Comparison of ENCODE assay signal across 8 cellular contexts in the genomic region with DNA sequence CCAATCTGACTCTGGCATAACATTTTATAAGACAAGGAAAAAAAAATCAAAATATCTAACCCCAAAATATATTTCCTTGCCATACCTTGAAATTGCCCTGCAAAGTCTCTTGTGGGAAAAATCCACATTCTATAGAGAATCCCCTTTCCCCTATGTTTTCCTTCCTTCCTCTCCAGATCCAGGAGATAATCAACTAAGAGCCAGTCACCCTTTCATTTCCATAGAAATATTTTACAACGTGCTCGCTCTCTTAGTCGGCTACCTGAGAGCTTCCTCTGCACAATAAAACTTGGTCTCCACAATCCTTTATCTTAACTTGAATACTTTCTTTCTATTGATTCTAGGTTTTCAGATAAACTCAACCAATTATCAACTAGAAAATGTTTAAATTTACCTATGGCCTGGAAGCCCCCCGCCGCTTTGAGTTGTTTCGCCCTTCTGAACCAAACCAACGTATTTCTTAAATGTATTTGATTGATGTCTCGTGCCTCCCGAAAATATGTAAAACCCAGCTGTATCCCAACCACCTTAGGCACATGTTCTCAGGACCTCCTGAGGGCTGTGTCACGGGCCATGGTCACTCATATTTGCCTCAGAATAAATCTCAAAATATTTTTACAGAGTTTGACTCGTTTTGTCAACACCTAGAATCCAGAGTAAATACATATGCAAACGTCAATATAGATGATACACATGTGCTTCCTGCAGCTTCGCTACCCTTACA. TPM values are rescaled to one million over a fixed set of nuclear protein-coding genes. Genes with fewer than 3 reads are reported as not detected.
DNase-seq lines count a peak whose midpoint lies in the region; ATAC-seq, FAIRE-seq and TF ChIP-seq lines count a peak whose summit lies in the region.

No MANE protein-coding gene starts in this region.

- CTCF ChIA-PET in CD4-positive, alpha-beta memory T cell (lab: Charles Lee; ENCODE audit: partially characterized antibody) = interaction anchor here (1.2 to 2.0 kb wide), 2 partner anchors 46 to 531 kb away, joined by 3 to 6 read pairs; a partner anchor contains a TSS
- CTCF ChIA-PET in H1 (lab: Charles Lee; ENCODE audit: partially characterized antibody) = interaction anchor here (0.7 to 3.1 kb wide), 8 partner anchors 10 to 321 kb away, joined by 3 to 7 read pairs (median 4); no protein-coding TSS in a partner anchor

- H3K23ac ChIP-seq in H1 (ENCODE audit: insufficient read length) = no peak overlapping the region

- H2AFZ ChIP-seq in H1 (ENCODE audit: low read length) (no peak overlapping the region), neural progenitor cell (replicated peaks) (peak overlapping the region; percentile 65)

- no peak overlapping the region for H4K91ac ChIP-seq in H1 (replicated peaks; ENCODE audit: insufficient read length, low read length)

- no peak overlapping the region for H3K4ac ChIP-seq in H1 (replicated peaks; ENCODE audit: insufficient read length, low read depth, low read length)

- H3K27me3 Mint-ChIP-seq in CD4-positive, alpha-beta memory T cell = no peaks in the 10 kb centered on the region
- H3K27me3 Mint-ChIP-seq in neural progenitor cell (ENCODE audit: insufficient read depth, low read depth) = peaks cover 3% of the 10 kb centered on the region

- DNase-seq in CD4-positive, alpha-beta memory T cell = peak in 1 of 5 donors; percentile 4
- DNase-seq in NT2/D1 (ENCODE audit: low read depth, low spot score) = no peak
- no peak for DNase-seq in H1 (ENCODE audit: low read depth in 1 of 2, low spot score in 2 of 2)
- DNase-seq in neural progenitor cell (ENCODE audit: low spot score) = no peak
- no peak for DNase-seq in NCI-H510A treated with DMSO at 0.1 percent for 48 hours (lab: John Stamatoyannopoulos, UW)
- no peak for DNase-seq in DMS153 treated with DMSO at 0.1 percent for 48 hours (lab: John Stamatoyannopoulos, UW; ENCODE audit: unreplicated experiment)

- H2AK5ac ChIP-seq in H1 (ENCODE audit: low read depth, low read length) = no peak overlapping the region

- no peak overlapping the region for H3K56ac ChIP-seq in H1 (replicated peaks; ENCODE audit: insufficient read length, low read depth, low read length)

- no peaks in the 10 kb centered on the region for H3K9me3 Mint-ChIP-seq in CD4-positive, alpha-beta memory T cell
- H3K9me3 Mint-ChIP-seq in neural progenitor cell = no peaks in the 10 kb centered on the region

- no peaks in the 10 kb centered on the region; the same call in 1 of the 2 replicates for H3K79me1 ChIP-seq in H1 (ENCODE audit: low read depth, low read length)

- FAIRE-seq in H1 (lab: Jason Lieb, UNC) = no peak

- no peaks in the 10 kb centered on the region for H3K9me3 ChIP-seq in CD4-positive, alpha-beta memory T cell (ENCODE audit: control insufficient read depth in 1 of 2, low read length in 2 of 2)
- H3K9me3 ChIP-seq in NT2/D1 (ENCODE audit: insufficient read depth, low read length) (no peaks in the 10 kb centered on the region), H1 (ENCODE audit: insufficient read depth in 2 of 2, low read depth in 1 of 2, low read length in 1 of 2) (no peaks in the 10 kb centered on the region), neural progenitor cell (ENCODE audit: low read depth) (no peaks in the 10 kb centered on the region)

- H3K36me3 ChIP-seq in CD4-positive, alpha-beta memory T cell (ENCODE audit: insufficient read depth, low read length) = no peaks in the 10 kb centered on the region
- H3K36me3 ChIP-seq in NT2/D1 (ENCODE audit: insufficient read depth, insufficient read length, low read length) (peaks cover 9% of the 10 kb centered on the region), H1 (ENCODE audit: control insufficient read depth in 2 of 4, insufficient read depth in 4 of 4, low read length in 3 of 4) (no peaks in the 10 kb centered on the region), neural progenitor cell (no peaks in the 10 kb centered on the region)

- TF ChIP-seq POLR2A in H1 (IDR thresholded peaks at IDR 0.05; ENCODE audit: control extremely low read depth in 1 of 2, low read depth in 2 of 2, low read length in 2 of 2) = no peak

- peak overlapping the region; percentile 84 to 96 (median 92) for H3K27ac Mint-ChIP-seq in CD4-positive, alpha-beta memory T cell
- peak overlapping the region; percentile 91 for H3K27ac Mint-ChIP-seq in neural progenitor cell

- H2BK12ac ChIP-seq in H1 (ENCODE audit: low read depth, low read length) = no peak overlapping the region

- H3K79me2 ChIP-seq in H1 (ENCODE audit: control insufficient read depth in 1 of 2, insufficient read depth in 2 of 2, low read length in 2 of 2) (peaks cover 34 to 54% of the 10 kb centered on the region in 2 experiments), neural progenitor cell (ENCODE audit: low read depth) (peaks cover 58% of the 10 kb centered on the region)

- ATAC-seq in esophagus mucosa (no peak), HG03175 (IDR thresholded peaks at IDR 0.05; ENCODE audit: unreplicated experiment) (no peak)

- H3K14ac ChIP-seq in H1 (ENCODE audit: insufficient read length) = no peak overlapping the region

- H3K4me3 ChIP-seq in CD4-positive, alpha-beta memory T cell (ENCODE audit: low read length in 2 of 2) = peak overlapping the region; percentile 98 to 99
- H3K4me3 ChIP-seq in NT2/D1 (ENCODE audit: insufficient read length, low read depth) = peak overlapping the region; percentile 94
- peak overlapping the region; percentile 78 to 96 (median 90) for H3K4me3 ChIP-seq in H1 (ENCODE audit: extremely low read depth in 1 of 4, insufficient read depth in 2 of 4, low read depth in 3 of 4, low read length in 4 of 4)
- H3K4me3 ChIP-seq in neural progenitor cell = peak overlapping the region; percentile 82

- no peaks in the 10 kb centered on the region for H3K27me3 ChIP-seq in CD4-positive, alpha-beta memory T cell (ENCODE audit: insufficient read depth, low read length)
- H3K27me3 ChIP-seq in NT2/D1 (ENCODE audit: insufficient read depth, insufficient read length) = no peaks in the 10 kb centered on the region
- H3K27me3 ChIP-seq in H1 (replicated peaks in 1 of 4; ENCODE audit: control insufficient read depth in 3 of 4, extremely low read depth in 1 of 4, insufficient read depth in 3 of 4, low read length in 3 of 4) = no peaks in the 10 kb centered on the region
- no peaks in the 10 kb centered on the region for H3K27me3 ChIP-seq in neural progenitor cell

- no peak for TF ChIP-seq RAD21 in H1 (IDR thresholded peaks at IDR 0.05 in 1 of 2, conservative IDR thresholded peaks at IDR 0.05 in 1 of 2; ENCODE audit: low read depth in 2 of 2, low read length in 2 of 2)

- H3K4me1 ChIP-seq in CD4-positive, alpha-beta memory T cell (ENCODE audit: insufficient read depth, low read length) = peaks cover 27% of the 10 kb centered on the region
- H3K4me1 ChIP-seq in NT2/D1 (ENCODE audit: insufficient read depth, insufficient read length) (peaks cover 3% of the 10 kb centered on the region), H1 (replicated peaks in 1 of 4; ENCODE audit: control insufficient read depth in 3 of 4, insufficient read depth in 4 of 4, low read length in 3 of 4) (peaks cover 5 to 9% (median 6%) of the 10 kb centered on the region in 4 experiments; a peak in 4 of 7 replicates), neural progenitor cell (peaks cover 15% of the 10 kb centered on the region)

- peak overlapping the region; percentile 92 to 99 (median 97) for H3K4me3 Mint-ChIP-seq in CD4-positive, alpha-beta memory T cell
- H3K4me3 Mint-ChIP-seq in neural progenitor cell = peak overlapping the region; percentile 98

- H3K4me1 Mint-ChIP-seq in CD4-positive, alpha-beta memory T cell = peaks cover 33 to 58% (median 42%) of the 10 kb centered on the region in 4 donors
- H3K4me1 Mint-ChIP-seq in neural progenitor cell = peaks cover 45% of the 10 kb centered on the region

- H4K8ac ChIP-seq in H1 (ENCODE audit: extremely low read depth, insufficient read depth, low read length) = no peak overlapping the region

- peaks cover 1 to 7% of the 10 kb centered on the region in 2 donors for H3K36me3 Mint-ChIP-seq in CD4-positive, alpha-beta memory T cell
- H3K36me3 Mint-ChIP-seq in neural progenitor cell = peaks cover 19% of the 10 kb centered on the region

- H4K20me1 ChIP-seq in H1 (replicated peaks in 1 of 2; ENCODE audit: control insufficient read depth in 1 of 2, insufficient read depth in 2 of 2, low read length in 2 of 2) (peaks cover 2 to 19% of the 10 kb centered on the region in 2 experiments), neural progenitor cell (ENCODE audit: low read depth) (peaks cover 50% of the 10 kb centered on the region)

- TF ChIP-seq CTCF in H1 (IDR thresholded peaks at IDR 0.05; ENCODE audit: control extremely low read depth in 1 of 3, insufficient read depth in 1 of 3, low read depth in 1 of 3, low read length in 3 of 3) = no peak
- TF ChIP-seq CTCF in neural progenitor cell (IDR thresholded peaks at IDR 0.05) = no peak

- peak overlapping the region; percentile 64 to 82 for H3K4me2 ChIP-seq in H1 (ENCODE audit: insufficient read depth in 1 of 2, low read depth in 2 of 2, low read length in 2 of 2)
- H3K4me2 ChIP-seq in neural progenitor cell = peak overlapping the region; percentile 85

- H2BK120ac ChIP-seq in H1 (replicated peaks; ENCODE audit: low read depth, low read length) = no peak overlapping the region

- peaks cover 5% of the 10 kb centered on the region; the same call in 1 of the 2 replicates for H3K23me2 ChIP-seq in H1 (ENCODE audit: low read depth, low read length)

- TF ChIP-seq EP300 in H1 (IDR thresholded peaks at IDR 0.05; ENCODE audit: borderline replicate concordance in 1 of 2, low read depth in 2 of 2, low read length in 2 of 2) = no peak

- peak overlapping the region; percentile 96; the same call in 1 of the 2 replicates for H2BK5ac ChIP-seq in H1 (ENCODE audit: low read depth, low read length)

- POLR2A ChIA-PET in CD4-positive, alpha-beta memory T cell (lab: Charles Lee; ENCODE audit: partially characterized antibody) = interaction anchor here (1.1 to 1.9 kb wide), 11 partner anchors 8 to 485 kb away, joined by 3 to 11 read pairs (median 5); a partner anchor contains a TSS
- POLR2A ChIA-PET in H1 (lab: Charles Lee; ENCODE audit: partially characterized antibody) = interaction anchor here (0.7 to 2.5 kb wide), 11 partner anchors 8 to 97 kb away, joined by 3 to 20 read pairs (median 4); a partner anchor contains a TSS

- H2BK15ac ChIP-seq in H1 (ENCODE audit: low read length) = 0 out of 2 replicates have a peak overlapping the region, but pooled peaks have one; percentile 2

- intact Hi-C loops in CD4-positive, alpha-beta memory T cell (cut with micrococcal nuclease) = loop anchor here (2.0 kb wide), 1 partner anchor 81 kb away; no protein-coding TSS in a partner anchor

- H4K5ac ChIP-seq in H1 (ENCODE audit: insufficient read length, low read depth, low read length) = peak overlapping the region; percentile 80

- peaks cover 10% of the 10 kb centered on the region for H3F3A ChIP-seq in neural progenitor cell (ENCODE audit: low read depth)

- peak overlapping the region; percentile 83 for H3K18ac ChIP-seq in H1 (ENCODE audit: extremely low read depth, low read length)

- no peak overlapping the region for H2BK20ac ChIP-seq in H1 (ENCODE audit: low read length)

- peak overlapping the region; percentile 95 for H3K9ac ChIP-seq in NT2/D1 (ENCODE audit: insufficient read length, low read depth)
- peak overlapping the region in 3 of 4 experiments; percentile 83 to 90 (median 84); a peak in 6 of 7 replicates for H3K9ac ChIP-seq in H1 (replicated peaks in 1 of 4; ENCODE audit: extremely low read depth in 1 of 4, low read depth in 3 of 4, low read length in 3 of 4)
- peak overlapping the region; percentile 62 for H3K9ac ChIP-seq in neural progenitor cell

- H3K27ac ChIP-seq in CD4-positive, alpha-beta memory T cell (ENCODE audit: low read depth, low read length) = peak overlapping the region; percentile 81
- H3K27ac ChIP-seq in H1 (ENCODE audit: low read depth, low read length) (peak overlapping the region; percentile 83; the same call in 1 of the 2 replicates), neural progenitor cell (peak overlapping the region; percentile 86)

- WGBS in H1 (ENCODE audit: extremely low coverage in 1 of 2, insufficient coverage in 1 of 2, insufficient read length in 1 of 2, insufficient replicate concordance in 2 of 2, low coverage in 1 of 2, low lambda C conversion rate in 2 of 2, missing lambda C conversion rate in 1 of 2), 2 experiments = 9% methylated on average over 13 of the region's 13 CpGs; no CpG with 5 or more reads in 1 of the 2 experiments

RNA-seq across cellular contexts. Expression of a gene that starts 0.9 kb away (rescaled TPM):
- 100 to 1,000 TPM; 248 to 257 TPM for total RNA-seq in CD4-positive, alpha-beta memory T cell
- polyA plus RNA-seq in CD4-positive, alpha-beta memory T cell = 100 to 1,000 TPM; 392 to 611 TPM
- 386 and 388 TPM in 2 replicates for total RNA-seq in H1 (2021; fragmentation: NEBNext Ultra II Directional; extraction: Animal tissue kit (Norgen Biotek cat#: 25700))
- polyA plus RNA-seq in H1 (2011; rRNA removed) = 504 and 700 TPM in 2 replicates
- polyA plus RNA-seq in H1 (2011; cell fraction: cytosol; rRNA removed) = 658 TPM
- 734 TPM for polyA plus RNA-seq in H1 (2011; cell fraction: nucleus; rRNA removed)
- 396 to 476 TPM (median 458 TPM) in 4 replicates for polyA plus RNA-seq in H1 (2012, experiment 1 of 2)
- 418 TPM for polyA plus RNA-seq in H1 (2012, experiment 2 of 2)
- 516 TPM for polyA plus RNA-seq in H1 (2013, experiment 1 of 2)
- polyA plus RNA-seq in H1 (2013, experiment 2 of 2) = 481 TPM
- 440 and 675 TPM in 2 replicates for polyA minus RNA-seq in H1 (2011; rRNA and poly(A)+ RNA removed)
- 334 TPM for polyA minus RNA-seq in H1 (2011; cell fraction: cytosol; rRNA and poly(A)+ RNA removed)
- polyA minus RNA-seq in H1 (2011; cell fraction: nucleus; rRNA and poly(A)+ RNA removed) = 186 TPM
- total RNA-seq in neural progenitor cell (ENCODE audit: low replicate concordance) (358 and 493 TPM in 2 replicates), esophagus mucosa (376 TPM)
